Comparison of ENCODE assay signal across 22 cellular contexts in genomic region chr4:169557061-169557636, GRCh38. TPM values are rescaled to one million over a fixed set of nuclear protein-coding genes. Genes with fewer than 3 reads are reported as not detected.
DNase-seq lines count a peak whose midpoint lies in the region; ATAC-seq and TF ChIP-seq lines count a peak whose summit lies in the region.
"Had no signal": no experiment of that assay in that cellular context is flagged by ENCODE, and none has a peak within 500 bp of the region (broad histone marks: within the 10 kb centered on the region; RNA-seq: fewer than 3 reads in every experiment).

No MANE protein-coding gene starts in this region.

- H3K27ac Mint-ChIP-seq in activated naive CD8-positive, alpha-beta T cell treated with anti-CD3 and anti-CD28 coated beads for 36 hours: no peak overlapping the region
- H3K27ac Mint-ChIP-seq: activated CD8-positive, alpha-beta memory T cell treated with anti-CD3 and anti-CD28 coated beads, Interleukin-2, amount 10 ng/mL, durations not matched to agents 7 days and 5 days; activated T-helper 2 cell treated with anti-CD3 and anti-CD28 coated beads, Interferon-gamma antibody, Interleukin-2, Interleukin-4, amounts not matched to agents 10 μg/mL and 5 μg/mL and 100 μg/mL, durations not matched to agents 14 hours and 24 hours and 36 hours; dendritic cell treated with granulocyte-macrophage colony-stimulating factor and Interleukin-4, amounts not matched to agents 40 ng/mL and 50 ng/mL, for 4 days; GM23338 had no signal

- H3K27me3 Mint-ChIP-seq in activated naive CD8-positive, alpha-beta T cell treated with anti-CD3 and anti-CD28 coated beads for 36 hours: no peaks in the 10 kb centered on the region
- H3K27me3 Mint-ChIP-seq: activated CD8-positive, alpha-beta memory T cell treated with anti-CD3 and anti-CD28 coated beads, Interleukin-2, amount 10 ng/mL, durations not matched to agents 7 days and 5 days; dendritic cell treated with granulocyte-macrophage colony-stimulating factor and Interleukin-4, amounts not matched to agents 40 ng/mL and 50 ng/mL, for 4 days; natural killer cell treated with Interleukin-12 subunit alpha and Interleukin-12 subunit beta and Interleukin-15 and Interleukin-18, amount 100 ng/mL, for 72 hours had no signal

- no peaks in the 10 kb centered on the region for H3K27me3 ChIP-seq in liver (ENCODE audit: control insufficient read depth in 4 of 4, insufficient read depth in 4 of 4, low read length in 3 of 4)
- H3K27me3 ChIP-seq: foreskin keratinocyte had no signal

- WGBS in liver: 81% methylated on average over 1 of the region's 1 CpG

- no peak overlapping the region for H3K4me3 ChIP-seq in liver (ENCODE audit: low read depth in 1 of 3, low read length in 3 of 3)
- H3K4me3 ChIP-seq: GM23338, thoracic aorta had no signal

- no peak overlapping the region for H3K27ac ChIP-seq in liver (ENCODE audit: low read depth in 1 of 2, low read length in 2 of 2)
- H3K27ac ChIP-seq: foreskin keratinocyte, thoracic aorta had no signal

- no peaks in the 10 kb centered on the region for H3K4me1 Mint-ChIP-seq in activated naive CD8-positive, alpha-beta T cell treated with anti-CD3 and anti-CD28 coated beads for 36 hours
- H3K4me1 Mint-ChIP-seq: activated CD8-positive, alpha-beta memory T cell treated with anti-CD3 and anti-CD28 coated beads, Interleukin-2, amount 10 ng/mL, durations not matched to agents 7 days and 5 days; GM23338 had no signal

- no peak overlapping the region for H3K4me3 Mint-ChIP-seq in activated naive CD8-positive, alpha-beta T cell treated with anti-CD3 and anti-CD28 coated beads for 36 hours
- H3K4me3 Mint-ChIP-seq: activated CD8-positive, alpha-beta memory T cell treated with anti-CD3 and anti-CD28 coated beads, Interleukin-2, amount 10 ng/mL, durations not matched to agents 7 days and 5 days; dendritic cell treated with granulocyte-macrophage colony-stimulating factor and Interleukin-4, amounts not matched to agents 40 ng/mL and 50 ng/mL, for 4 days; GM23338; natural killer cell treated with Interleukin-12 subunit alpha and Interleukin-12 subunit beta and Interleukin-15 and Interleukin-18, amount 100 ng/mL, for 72 hours had no signal

- H3K9me3 Mint-ChIP-seq in activated naive CD8-positive, alpha-beta T cell treated with anti-CD3 and anti-CD28 coated beads for 36 hours: no peaks in the 10 kb centered on the region

- DNase-seq in EH (ENCODE audit: low read depth): peak; percentile 60
- DNase-seq in LoVo (ENCODE audit: low spot score): peak; percentile 7
- peak; percentile 64 for DNase-seq in astrocyte of the hippocampus (ENCODE audit: low read depth, low spot score)
- no peak for DNase-seq in stimulated activated CD4-positive, alpha-beta T cell treated with anti-CD3 and anti-CD28 coated beads, Interleukin-4, amount 100 ng/mL, for 1 hour
- no peak for DNase-seq in activated naive CD8-positive, alpha-beta T cell treated with anti-CD3 and anti-CD28 coated beads for 36 hours
- DNase-seq: activated CD4-positive, alpha-beta T cell treated with anti-CD3 and anti-CD28 coated beads for 4 hours; activated CD8-positive, alpha-beta memory T cell treated with anti-CD3 and anti-CD28 coated beads, Interleukin-2, amount 10 ng/mL, durations not matched to agents 7 days and 5 days; foreskin keratinocyte; mesenchymal stem cell; NCI-H1417 treated with DMSO at 0.1 percent for 48 hours; NCI-H2107; NCI-H526; stimulated activated naive CD4-positive, alpha-beta T cell; SW 1271 had no signal

- no peak overlapping the region for H3K9ac ChIP-seq in liver (ENCODE audit: low read depth in 1 of 2, low read length in 2 of 2)

- no peak for TF ChIP-seq RAD21 in liver (IDR thresholded peaks at IDR 0.05)

- ATAC-seq in GM19467 (IDR thresholded peaks at IDR 0.05; ENCODE audit: unreplicated experiment) (no peak), GM18519 (IDR thresholded peaks at IDR 0.05; ENCODE audit: low FRiP score, unreplicated experiment) (no peak)
- ATAC-seq: activated CD8-positive, alpha-beta memory T cell treated with anti-CD3 and anti-CD28 coated beads, Interleukin-2, amount 10 ng/mL, durations not matched to agents 7 days and 5 days; foreskin keratinocyte; GM23338; natural killer cell treated with Interleukin-12 subunit alpha and Interleukin-12 subunit beta and Interleukin-15 and Interleukin-18, amount 100 ng/mL, for 72 hours had no signal

- H3K4me1 ChIP-seq in liver (ENCODE audit: control insufficient read depth in 4 of 4, insufficient read depth in 4 of 4, low read length in 3 of 4): no peaks in the 10 kb centered on the region
- H3K4me1 ChIP-seq: foreskin keratinocyte had no signal

- peaks cover 0 to 8% (median 0%) of the 10 kb centered on the region in 4 donors for H3K9me3 ChIP-seq in liver (ENCODE audit: control insufficient read depth in 4 of 4, low read length in 3 of 4)
- H3K9me3 ChIP-seq: thoracic aorta had no signal

- H3K36me3 ChIP-seq in liver (ENCODE audit: control insufficient read depth in 4 of 4, insufficient read depth in 3 of 4, low read depth in 1 of 4, low read length in 3 of 4): peaks cover 0 to 19% (median 14%) of the 10 kb centered on the region in 4 donors

- peaks cover 31% of the 10 kb centered on the region for H3K36me3 Mint-ChIP-seq in activated naive CD8-positive, alpha-beta T cell treated with anti-CD3 and anti-CD28 coated beads for 36 hours

- no peak for TF ChIP-seq CTCF in liver (IDR thresholded peaks at IDR 0.05; ENCODE audit: low read depth, low read length, missing input control)

TF ChIP-seq in liver, 16 proteins besides CTCF, POLR2A, EP300 and RAD21:
- TF ChIP-seq NR2F2 (IDR thresholded peaks at IDR 0.05) (peak; percentile 19), YY1 (IDR thresholded peaks at IDR 0.05) (no peak)

RNA-seq across cellular contexts. Expression of gene NEK1, which starts 55.2 kb away (rescaled TPM):
- total RNA-seq in liver: 10 to 100 TPM in 1 of 2 donors, 1 to 10 TPM in 1; 4.0 to 10.2 TPM
- polyA plus RNA-seq in liver: 1 to 10 TPM; 1.8 to 6.6 TPM
- 10 to 100 TPM; 12.1 to 13.1 TPM for total RNA-seq in activated naive CD8-positive, alpha-beta T cell treated with anti-CD3 and anti-CD28 coated beads for 36 hours

Comparison
In these comparisons a context has a peak if more than half of its experiments do, and no peak if none do; other contexts are left out.
1. DNase-seq: peak in EH (single experiment), LoVo (single experiment) and astrocyte of the hippocampus (single experiment); none in stimulated activated CD4-positive, alpha-beta T cell treated with anti-CD3 and anti-CD28 coated beads, Interleukin-4, amount 100 ng/mL, for 1 hour (single experiment) and activated naive CD8-positive, alpha-beta T cell treated with anti-CD3 and anti-CD28 coated beads for 36 hours (single experiment).